9 cellular contexts compared by ENCODE assay signal in the genomic region with DNA sequence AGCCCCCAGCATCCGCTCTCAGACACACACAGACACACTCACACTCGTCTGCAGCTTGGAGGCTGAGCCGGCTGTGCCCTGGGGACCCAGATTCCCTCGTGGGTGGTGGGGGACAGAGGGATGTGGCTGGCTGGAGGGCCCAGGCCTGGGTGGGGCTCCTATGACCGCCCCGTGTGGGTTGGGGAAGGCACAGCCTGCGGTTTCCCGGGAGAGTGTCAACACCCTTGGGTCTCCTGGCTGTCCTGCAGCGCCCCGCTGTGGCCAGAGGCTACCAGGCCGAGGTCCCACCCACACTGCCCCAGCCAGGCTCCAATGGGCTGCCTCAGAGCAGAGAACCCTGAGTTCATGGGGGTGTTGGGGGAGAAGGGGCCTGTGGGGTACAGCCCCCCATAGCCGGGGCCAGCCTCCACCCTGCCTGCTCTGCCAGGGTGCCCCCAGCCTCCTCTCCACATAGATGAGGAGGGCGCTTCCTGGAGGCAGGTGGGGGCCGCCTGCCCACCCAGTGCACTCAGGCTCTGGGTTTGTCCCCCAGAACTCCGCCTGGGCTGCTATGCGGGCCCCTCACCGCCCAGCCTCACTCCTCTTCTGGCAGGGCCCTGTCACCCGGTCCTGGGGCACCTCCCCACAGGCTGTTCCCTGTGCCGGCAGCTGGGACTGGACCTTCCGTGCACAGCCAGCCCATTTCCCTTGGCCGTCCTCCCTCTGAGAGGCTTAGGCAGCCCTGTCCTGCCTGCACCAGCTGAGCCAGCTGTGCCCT. TPM values are rescaled to one million over a fixed set of nuclear protein-coding genes. Genes with fewer than 3 reads are reported as not detected.
A peak's percentile ranks its signal among the peaks of the same experiment; 100 is the strongest.
DNase-seq lines count a peak whose midpoint lies in the region; ATAC-seq and TF ChIP-seq lines count a peak whose summit lies in the region.
"Had no signal": no experiment of that assay in that cellular context is flagged by ENCODE, and none has a peak within 500 bp of the region (broad histone marks: within the 10 kb centered on the region; RNA-seq: fewer than 3 reads in every experiment).

A gene with protein sequence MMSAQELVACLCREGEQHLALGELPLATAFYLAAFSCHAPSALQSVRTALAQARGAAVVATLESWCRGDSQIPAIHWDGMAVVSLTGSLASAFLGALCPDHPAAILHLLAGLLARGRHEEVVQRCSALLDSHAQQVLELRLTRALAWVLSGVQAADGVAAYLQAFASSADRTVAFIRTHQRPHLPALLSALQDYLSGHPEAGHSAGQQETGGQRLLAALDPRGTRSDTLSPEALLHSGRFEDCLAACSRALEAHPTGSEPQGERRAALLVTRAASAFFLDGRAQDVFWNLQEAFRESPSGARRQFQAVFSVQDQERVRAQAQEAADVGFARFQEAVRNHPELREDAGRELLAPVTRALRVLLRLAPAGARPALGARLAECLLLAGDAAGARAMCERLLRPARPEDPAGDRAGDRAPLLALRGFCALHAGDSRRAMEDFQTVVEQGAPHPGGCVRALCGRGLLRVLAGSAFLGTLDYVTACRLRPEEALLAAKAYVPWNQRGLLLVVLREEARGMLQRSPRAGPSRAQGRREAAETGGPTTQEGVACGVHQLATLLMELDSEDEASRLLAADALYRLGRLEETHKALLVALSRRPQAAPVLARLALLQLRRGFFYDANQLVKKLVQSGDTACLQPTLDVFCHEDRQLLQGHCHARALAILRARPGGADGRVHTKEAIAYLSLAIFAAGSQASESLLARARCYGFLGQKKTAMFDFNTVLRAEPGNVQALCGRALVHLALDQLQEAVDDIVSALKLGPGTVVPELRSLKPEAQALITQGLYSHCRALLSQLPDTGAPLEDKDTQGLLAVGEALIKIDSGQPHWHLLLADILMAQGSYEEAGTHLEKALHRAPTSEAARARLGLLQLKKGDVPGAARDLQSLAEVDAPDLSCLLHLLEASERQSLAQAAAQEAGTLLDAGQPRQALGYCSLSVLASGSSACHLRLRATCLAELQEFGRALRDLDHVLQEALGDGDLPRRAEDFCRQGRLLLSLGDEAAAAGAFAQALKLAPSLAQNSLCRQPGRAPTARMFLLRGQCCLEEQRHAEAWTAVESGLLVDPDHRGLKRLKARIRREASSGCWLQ (minus strand): TSS at position 159 of the 757 bp plus-strand sequence. CDS start 866 bp downstream, outside the sequence.

- no peak for ATAC-seq in HG02973 (IDR thresholded peaks at IDR 0.05; ENCODE audit: unreplicated experiment)

- H3K4me1 Mint-ChIP-seq in endothelial cell (ENCODE audit: unreplicated experiment) (no peaks in the 10 kb centered on the region), MCF 10A (ENCODE audit: insufficient read depth, unreplicated experiment) (no peaks in the 10 kb centered on the region)

- no peak within 1 kb of the TSS for H3K4me3 Mint-ChIP-seq in endothelial cell (ENCODE audit: unreplicated experiment)
- no peak within 1 kb of the TSS for H3K4me3 Mint-ChIP-seq in MCF 10A (ENCODE audit: unreplicated experiment)

- H3K36me3 Mint-ChIP-seq in endothelial cell (ENCODE audit: low read depth, unreplicated experiment) (peaks cover 3% of the 10 kb centered on the region), MCF 10A (ENCODE audit: insufficient read depth, unreplicated experiment) (no peaks in the 10 kb centered on the region)

- POLR2A ChIA-PET in MCF 10A (lab: Yijun Ruan, JAX) = no interaction called here

- H3K9me3 Mint-ChIP-seq in endothelial cell (ENCODE audit: unreplicated experiment) (no peaks in the 10 kb centered on the region), MCF 10A (ENCODE audit: unreplicated experiment) (peaks cover 8% of the 10 kb centered on the region)

- H3K27me3 ChIP-seq in H7 (ENCODE audit: control insufficient read depth, insufficient read depth, low read length) = no peaks in the 10 kb centered on the region

- H3K27me3 Mint-ChIP-seq in endothelial cell (ENCODE audit: unreplicated experiment) (peaks cover 4% of the 10 kb centered on the region), MCF 10A (ENCODE audit: insufficient read depth, unreplicated experiment) (no peaks in the 10 kb centered on the region)

- H3K36me3 ChIP-seq in H7 (replicated peaks; ENCODE audit: control insufficient read depth, insufficient read depth, low read length) = no peaks in the 10 kb centered on the region

- peak; percentile 34 for TF ChIP-seq CTCF in endothelial cell (IDR thresholded peaks at IDR 0.05; ENCODE audit: unreplicated experiment)
- TF ChIP-seq CTCF in MCF 10A (IDR thresholded peaks at IDR 0.05; ENCODE audit: unreplicated experiment) = no peak

- DNase-seq in A172 (ENCODE audit: low spot score) = peak; percentile 0
- DNase-seq in GM19238 (ENCODE audit: insufficient read length, low spot score) = peak; percentile 39
- peak; percentile 10 to 63 (median 14) for DNase-seq in T-helper 2 cell
- peak; percentile 60 for DNase-seq in endothelial cell (ENCODE audit: low spot score)
- peak; percentile 42 to 61 for DNase-seq in stimulated activated CD4-positive, alpha-beta T cell treated with anti-CD3 and anti-CD28 coated beads, Interleukin-2, amount 100 ng/mL, for 24 hours
- DNase-seq in H7 = no peak
- no peak for DNase-seq in MCF 10A (ENCODE audit: unreplicated experiment)

- CTCF ChIA-PET in MCF 10A (lab: Yijun Ruan, JAX) = no interaction called here

- H3K4me3 ChIP-seq in H7 (ENCODE audit: insufficient read depth, low read depth, low read length) = no peak within 1 kb of the TSS
- H3K4me3 ChIP-seq: lung had no signal

- H3K27ac Mint-ChIP-seq in endothelial cell (ENCODE audit: unreplicated experiment) (no peak within 1 kb of the TSS), MCF 10A (ENCODE audit: low read depth, unreplicated experiment) (no peak within 1 kb of the TSS)

- BruUV-seq in MCF 10A (replicated peaks; lab: Mats Ljungman, UMichigan) = no TSS peak

- intact Hi-C loops in MCF 10A (cut with micrococcal nuclease) = no loop called here

RNA-seq across cellular contexts. Expression of the gene that starts here (rescaled TPM):
- total RNA-seq in A172 (2014; rRNA removed; shearing (Covaris generic)) = 0.07 TPM in 1 of 2 replicates, not detected in the other
- 0.82 TPM for total RNA-seq in endothelial cell (ENCODE audit: unreplicated experiment)
- 0.42 and 0.59 TPM in 2 replicates for total RNA-seq in H7 (2014; rRNA removed; shearing (Covaris generic))
- 0.47 and 0.86 TPM in 2 replicates for total RNA-seq in MCF 10A (2022)

Comparison
In these comparisons a context has a peak if more than half of its experiments do, and no peak if none do; other contexts are left out.
1. Peak in DNase-seq in A172; RNA of the gene not detected or under 1 TPM.
2. Peak in DNase-seq in endothelial cell; RNA of the gene not detected or under 1 TPM.
3. DNase-seq: peak in GM19238 (single experiment), T-helper 2 cell (5 of 5) and stimulated activated CD4-positive, alpha-beta T cell treated with anti-CD3 and anti-CD28 coated beads, Interleukin-2, amount 100 ng/mL, for 24 hours (2 of 2); none in H7 (single experiment) and MCF 10A (single experiment).